In genomic region chr18:923144-923543, GRCh38 we compare ENCODE assay signal across 1 cellular context.
TF ChIP-seq lines count a peak whose summit lies in the region.

No MANE protein-coding gene starts in this region.

TF ChIP-seq in HepG2, 621 proteins besides CTCF, POLR2A, EP300 and RAD21 (continued from another document):
- TF ChIP-seq SALL1 (CRISPR knock-in tag; IDR thresholded peaks at IDR 0.05) (peak; percentile 71; the same call in 1 of the 2 replicates), FOXP1 (IDR thresholded peaks at IDR 0.05) (no peak), FOXP1 (CRISPR knock-in tag; IDR thresholded peaks at IDR 0.05) (peak; percentile 84), NFAT5 (CRISPR knock-in tag; IDR thresholded peaks at IDR 0.05) (no peak), ZNF652 (CRISPR knock-in tag; IDR thresholded peaks at IDR 0.05; ENCODE audit: borderline replicate concordance, low read depth) (peak; percentile 85), CEBPG (CRISPR knock-in tag; IDR thresholded peaks at IDR 0.05) (peak; percentile 66)
TF ChIP-seq in HepG2: peak in this region for 47.
